Comparison of ENCODE assay signal across 10 cellular contexts in genomic region chr3:196633658-196634151, GRCh38. TPM values are rescaled to one million over a fixed set of nuclear protein-coding genes. Genes with fewer than 3 reads are reported as not detected.
A peak's percentile ranks its signal among the peaks of the same experiment; 100 is the strongest.
DNase-seq lines count a peak whose midpoint lies in the region; ATAC-seq and TF ChIP-seq lines count a peak whose summit lies in the region.
"Had no signal": no experiment of that assay in that cellular context is flagged by ENCODE, and none has a peak within 500 bp of the region (broad histone marks: within the 10 kb centered on the region; RNA-seq: fewer than 3 reads in every experiment).

No MANE protein-coding gene starts in this region.

- H3K27ac ChIP-seq in parathyroid adenoma = peak overlapping the region; percentile 19
- H3K27ac ChIP-seq in prostate gland = no peak overlapping the region
- H3K27ac ChIP-seq in body of pancreas = peak overlapping the region in 1 of 4 donors; percentile 91

- intact Hi-C loops in prostate gland (cut with DNase I) (no loop called here), body of pancreas (cut with DNase I) (no loop called here)

- peaks cover 75% of the 10 kb centered on the region for H3K4me1 ChIP-seq in Loucy (ENCODE audit: insufficient read depth, low read length, poor library complexity, severe bottlenecking)
- H3K4me1 ChIP-seq in parathyroid adenoma = peaks cover 4% of the 10 kb centered on the region
- H3K4me1 ChIP-seq in prostate gland (replicated peaks) = no peaks in the 10 kb centered on the region
- peaks cover 11% of the 10 kb centered on the region for H3K4me1 ChIP-seq in body of pancreas

- H3K79me2 ChIP-seq in Loucy (ENCODE audit: insufficient read depth, low read length) (peaks cover 77% of the 10 kb centered on the region), parathyroid adenoma (no peaks in the 10 kb centered on the region)

- H3K27me3 Mint-ChIP-seq in central memory CD8-positive, alpha-beta T cell = no peaks in the 10 kb centered on the region

- H3K36me3 Mint-ChIP-seq in central memory CD8-positive, alpha-beta T cell (ENCODE audit: insufficient read depth) = peaks cover 14% of the 10 kb centered on the region

- peak overlapping the region; percentile 90 for H3K27ac Mint-ChIP-seq in central memory CD8-positive, alpha-beta T cell (ENCODE audit: low read depth)

- no peaks in the 10 kb centered on the region for H3K9me3 ChIP-seq in Loucy (ENCODE audit: insufficient read depth, low read depth, low read length)
- H3K9me3 ChIP-seq in parathyroid adenoma (ENCODE audit: control insufficient read depth, low read length) = no peaks in the 10 kb centered on the region
- no peaks in the 10 kb centered on the region for H3K9me3 ChIP-seq in prostate gland
- no peaks in the 10 kb centered on the region for H3K9me3 ChIP-seq in body of pancreas

- 89% methylated on average over 12 of the region's 12 CpGs for WGBS in prostate gland
- 73 to 89% methylated on average over 10 to 12 of the region's 12 CpGs for WGBS in body of pancreas, 2 donors

- H3K9me3 Mint-ChIP-seq in central memory CD8-positive, alpha-beta T cell = no peaks in the 10 kb centered on the region

- H3K27me3 ChIP-seq in Loucy (ENCODE audit: insufficient read depth, low read length, poor library complexity, severe bottlenecking) = no peaks in the 10 kb centered on the region
- H3K27me3 ChIP-seq in parathyroid adenoma (ENCODE audit: control insufficient read depth, insufficient read depth, low read length) = no peaks in the 10 kb centered on the region
- H3K27me3 ChIP-seq in prostate gland (replicated peaks; ENCODE audit: insufficient read depth) = no peaks in the 10 kb centered on the region
- no peaks in the 10 kb centered on the region for H3K27me3 ChIP-seq in body of pancreas

- peaks cover 69% of the 10 kb centered on the region for H3K4me1 Mint-ChIP-seq in central memory CD8-positive, alpha-beta T cell

- peak overlapping the region; percentile 56; the same call in 1 of the 2 replicates for H3K4me3 ChIP-seq in GM08714 (ENCODE audit: low read length)
- peak overlapping the region; percentile 91 for H3K4me3 ChIP-seq in Loucy (ENCODE audit: low read length, poor library complexity, severe bottlenecking)
- H3K4me3 ChIP-seq in parathyroid adenoma (ENCODE audit: low read depth, low read length) = no peak overlapping the region
- no peak overlapping the region for H3K4me3 ChIP-seq in prostate gland
- H3K4me3 ChIP-seq in body of pancreas = no peak overlapping the region

- H3K36me3 ChIP-seq in Loucy (ENCODE audit: insufficient read depth, low read length) (no peaks in the 10 kb centered on the region), parathyroid adenoma (ENCODE audit: control insufficient read depth, insufficient read depth, low read length) (no peaks in the 10 kb centered on the region), prostate gland (no peaks in the 10 kb centered on the region), body of pancreas (replicated peaks in 1 of 2; ENCODE audit: insufficient read depth in 1 of 2, low read depth in 2 of 2) (no peaks in the 10 kb centered on the region)

- no peaks in the 10 kb centered on the region for H3K9me2 ChIP-seq in Loucy (replicated peaks; ENCODE audit: low read depth, low read length)

- peak overlapping the region; percentile 64 for H3K4me3 Mint-ChIP-seq in central memory CD8-positive, alpha-beta T cell

- DNase-seq in central memory CD8-positive, alpha-beta T cell (ENCODE audit: low spot score in 2 of 2) = no peak
- DNase-seq in prostate gland (ENCODE audit: low spot score) (no peak), body of pancreas (no peak), NCI-H2171 (lab: John Stamatoyannopoulos, UW) (no peak)
- DNase-seq: cortex of kidney, DMS79 treated with DMSO at 0.1 percent for 48 hours had no signal

- H3K9ac ChIP-seq in Loucy (ENCODE audit: low read depth, low read length, poor library complexity, severe bottlenecking) (peak overlapping the region; percentile 99), parathyroid adenoma (no peak overlapping the region)

- no peak for TF ChIP-seq CTCF in Loucy (conservative IDR thresholded peaks at IDR 0.05; ENCODE audit: low read length)
- no peak for TF ChIP-seq CTCF in parathyroid adenoma (IDR thresholded peaks at IDR 0.05)
- no peak for TF ChIP-seq CTCF in prostate gland (IDR thresholded peaks at IDR 0.05)
- no peak for TF ChIP-seq CTCF in body of pancreas (IDR thresholded peaks at IDR 0.05)

- H3K4me2 ChIP-seq in Loucy (ENCODE audit: low read depth, low read length, poor library complexity, severe bottlenecking) (peak overlapping the region; percentile 94), parathyroid adenoma (ENCODE audit: low read length) (no peak overlapping the region)

- TF ChIP-seq POLR2A in prostate gland (IDR thresholded peaks at IDR 0.05) = no peak
- no peak for TF ChIP-seq POLR2A in body of pancreas (IDR thresholded peaks at IDR 0.05)

- H4K20me1 ChIP-seq in Loucy (ENCODE audit: insufficient read depth, low read length, poor library complexity, severe bottlenecking) = no peaks in the 10 kb centered on the region

- ATAC-seq in central memory CD8-positive, alpha-beta T cell (replicated peaks; ENCODE audit: extremely low read depth, poor library complexity, severe bottlenecking) = no peak
- ATAC-seq in HG03378 (IDR thresholded peaks at IDR 0.05; ENCODE audit: unreplicated experiment) (no peak), body of pancreas (no peak)

- H2AFZ ChIP-seq in Loucy (ENCODE audit: low read length) (no peak overlapping the region), parathyroid adenoma (no peak overlapping the region)

- peaks cover 21% of the 10 kb centered on the region for H3F3A ChIP-seq in Loucy (ENCODE audit: low read depth)

RNA-seq across cellular contexts. Expression of gene NRROS, which starts 5.8 kb away (rescaled TPM):
- total RNA-seq in prostate gland (1 to 10 TPM; 2.0 to 5.5 TPM), body of pancreas (1 to 10 TPM in 1 of 2 donors, under 1 TPM in 1; 0.66 to 1.8 TPM)

Comparison
In these comparisons a context has a peak if more than half of its experiments do, and no peak if none do; other contexts are left out.
1. H3K4me3 ChIP-seq: peak in GM08714 (single experiment) and Loucy (single experiment); none in parathyroid adenoma (single experiment), prostate gland (0 of 2) and body of pancreas (0 of 2).